In genomic region chr12:91380651-91381050, GRCh38 we compare ENCODE assay signal across 13 cellular contexts.
DNase-seq lines count a peak whose midpoint lies in the region; ATAC-seq and TF ChIP-seq lines count a peak whose summit lies in the region.
"Had no signal": no experiment of that assay in that cellular context is flagged by ENCODE, and none has a peak within 500 bp of the region (broad histone marks: within the 10 kb centered on the region; RNA-seq: fewer than 3 reads in every experiment).

No MANE protein-coding gene starts in this region.

- intact Hi-C loops in body of pancreas (cut with DNase I) (no loop called here), spleen (cut with DNase I; ENCODE audit: low total_unique reads) (no loop called here)

- H3K4me3 ChIP-seq in body of pancreas (no peak overlapping the region), spleen (no peak overlapping the region)

- TF ChIP-seq CTCF in body of pancreas (IDR thresholded peaks at IDR 0.05) (no peak), spleen (IDR thresholded peaks at IDR 0.05 in 8 of 11, conservative IDR thresholded peaks at IDR 0.05 in 3 of 11) (no peak)

- no peak for ATAC-seq in body of pancreas
- no peak for ATAC-seq in GM18519 (IDR thresholded peaks at IDR 0.05; ENCODE audit: low FRiP score, unreplicated experiment)
- no peak for ATAC-seq in GM21515 (IDR thresholded peaks at IDR 0.05; ENCODE audit: unreplicated experiment)
- no peak for ATAC-seq in GM21381 (IDR thresholded peaks at IDR 0.05; ENCODE audit: unreplicated experiment)
- ATAC-seq: left colon; natural killer cell treated with Interleukin-12 subunit alpha and Interleukin-12 subunit beta and Interleukin-15 and Interleukin-18, amount 100 ng/mL, for 72 hours had no signal

- peaks cover 21% of the 10 kb centered on the region for H3K4me1 ChIP-seq in body of pancreas
- H3K4me1 ChIP-seq in spleen = peaks cover 0 to 26% (median 10%) of the 10 kb centered on the region in 6 donors
- H3K4me1 ChIP-seq: SJCRH30 had no signal

- H3K9me3 ChIP-seq in body of pancreas (no peaks in the 10 kb centered on the region), spleen (no peaks in the 10 kb centered on the region)
- H3K9me3 ChIP-seq: BLaER1, SJCRH30 had no signal

- H3K27ac ChIP-seq in body of pancreas (peak overlapping the region in 3 of 4 donors; percentile 30 to 73 (median 56)), spleen (peak overlapping the region in 7 of 8 donors; percentile 68 to 86 (median 78))

- DNase-seq in HT-29 (ENCODE audit: low spot score) = peak; percentile 41
- DNase-seq in body of pancreas = no peak
- peak; percentile 59 for DNase-seq in left kidney (ENCODE audit: low read depth, low spot score)
- DNase-seq in spleen = no peak
- no peak for DNase-seq in stimulated activated CD4-positive, alpha-beta T cell treated with anti-CD3 and anti-CD28 coated beads, Interleukin-15, amount 100 ng/mL, for 24 hours
- DNase-seq: activated naive CD4-positive, alpha-beta T cell had no signal

- TF ChIP-seq POLR2A in body of pancreas (IDR thresholded peaks at IDR 0.05) (no peak), spleen (IDR thresholded peaks at IDR 0.05) (no peak)

- H3K36me3 ChIP-seq in body of pancreas (replicated peaks in 1 of 2; ENCODE audit: insufficient read depth in 1 of 2, low read depth in 2 of 2) = no peaks in the 10 kb centered on the region
- H3K36me3 ChIP-seq in spleen = no peaks in the 10 kb centered on the region
- H3K36me3 ChIP-seq: BLaER1, SJCRH30 had no signal

- no peaks in the 10 kb centered on the region for H3K27me3 ChIP-seq in body of pancreas
- peaks cover 0 to 5% (median 0%) of the 10 kb centered on the region in 7 donors for H3K27me3 ChIP-seq in spleen (replicated peaks in 1 of 7)
- H3K27me3 ChIP-seq: BLaER1, SJCRH30 had no signal

- WGBS in body of pancreas, 2 donors = 27 to 31% methylated on average over 5 of the region's 5 CpGs
- WGBS in spleen, 5 donors = 60 to 80% (median 68%) methylated on average over 5 of the region's 5 CpGs

Comparison
In these comparisons a context has a peak if more than half of its experiments do, and no peak if none do; other contexts are left out.
1. DNase-seq: peak in HT-29 (single experiment) and left kidney (single experiment); none in body of pancreas (0 of 4), spleen (single experiment) and stimulated activated CD4-positive, alpha-beta T cell treated with anti-CD3 and anti-CD28 coated beads, Interleukin-15, amount 100 ng/mL, for 24 hours (single experiment).